In the genomic region with DNA sequence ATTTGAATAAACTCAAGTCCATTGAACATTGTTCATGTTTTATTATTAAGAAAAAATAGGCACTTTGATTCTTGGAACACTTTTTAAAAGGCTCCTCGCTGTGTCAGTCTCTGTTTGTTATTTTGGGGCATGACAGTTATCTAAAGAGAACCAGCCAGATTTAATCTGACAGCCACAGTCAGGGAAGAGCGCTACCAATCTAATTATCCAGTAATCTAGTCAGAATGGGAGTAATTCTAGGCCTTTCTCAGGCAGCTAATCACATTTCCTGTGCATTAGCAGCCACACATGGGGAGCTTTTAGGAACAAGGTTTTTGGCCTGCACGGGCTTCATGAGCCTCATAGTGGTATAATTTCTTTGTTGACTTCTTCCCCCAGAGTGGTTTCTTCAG, we compare ENCODE assay signal across 18 cellular contexts.
A peak's percentile ranks its signal among the peaks of the same experiment; 100 is the strongest.
DNase-seq lines count a peak whose midpoint lies in the region; ATAC-seq and TF ChIP-seq lines count a peak whose summit lies in the region.
"Had no signal": no experiment of that assay in that cellular context is flagged by ENCODE, and none has a peak within 500 bp of the region (broad histone marks: within the 10 kb centered on the region; RNA-seq: fewer than 3 reads in every experiment).

No MANE protein-coding gene starts in this region.

- TF ChIP-seq CTCF in A673 (conservative IDR thresholded peaks at IDR 0.05; ENCODE audit: low read depth, low read length) = no peak
- no peak for TF ChIP-seq CTCF in gastroesophageal sphincter (IDR thresholded peaks at IDR 0.05)

- peak; percentile 95 for DNase-seq in A673 (ENCODE audit: low spot score)
- DNase-seq in NCI-H69 (lab: John Stamatoyannopoulos, UW) = peak; percentile 15
- no peak for DNase-seq in trophoblast cell
- DNase-seq in globus pallidus (ENCODE audit: low spot score) = no peak
- no peak for DNase-seq in activated CD4-positive, alpha-beta memory T cell treated with anti-CD3 and anti-CD28 coated beads, Interleukin-2, amount 10 ng/mL, durations not matched to agents 7 days and 5 days
- no peak for DNase-seq in activated T-cell treated with anti-CD3 and anti-CD28 coated beads, Interleukin-2, amount 50 U/mL, for 48 hours
- DNase-seq in hippocampal formation (lab: John Stamatoyannopoulos, UW) = no peak
- DNase-seq: activated naive CD8-positive, alpha-beta T cell treated with anti-CD3 and anti-CD28 coated beads for 36 hours; DMS153; KG1; left lung; NCI-H510A treated with DMSO at 0.1 percent for 48 hours; stimulated activated naive CD4-positive, alpha-beta T cell; T-cell had no signal

- H3K27me3 ChIP-seq in A673 (replicated peaks; ENCODE audit: insufficient read depth, low read depth, low read length, poor library complexity) (peaks cover 20% of the 10 kb centered on the region), gastroesophageal sphincter (no peaks in the 10 kb centered on the region), trophoblast cell (ENCODE audit: insufficient read depth, low read length) (no peaks in the 10 kb centered on the region)
- H3K27me3 ChIP-seq: left lung had no signal

- H3K36me3 Mint-ChIP-seq in activated CD4-positive, alpha-beta memory T cell treated with anti-CD3 and anti-CD28 coated beads, Interleukin-2, amount 10 ng/mL, durations not matched to agents 7 days and 5 days (ENCODE audit: low read depth) = no peaks in the 10 kb centered on the region
- H3K36me3 Mint-ChIP-seq: activated naive CD8-positive, alpha-beta T cell treated with anti-CD3 and anti-CD28 coated beads for 36 hours; natural killer cell treated with Interleukin-12 subunit alpha and Interleukin-12 subunit beta and Interleukin-15 and Interleukin-18, amount 100 ng/mL, for 72 hours; T-cell had no signal

- H3K79me1 ChIP-seq in trophoblast cell (ENCODE audit: low read length) = no peaks in the 10 kb centered on the region

- H3K4me3 Mint-ChIP-seq in activated CD4-positive, alpha-beta memory T cell treated with anti-CD3 and anti-CD28 coated beads, Interleukin-2, amount 10 ng/mL, durations not matched to agents 7 days and 5 days = no peak overlapping the region
- H3K4me3 Mint-ChIP-seq: activated naive CD8-positive, alpha-beta T cell treated with anti-CD3 and anti-CD28 coated beads for 36 hours; natural killer cell treated with Interleukin-12 subunit alpha and Interleukin-12 subunit beta and Interleukin-15 and Interleukin-18, amount 100 ng/mL, for 72 hours; T-cell had no signal

- H3K79me2 ChIP-seq in trophoblast cell (ENCODE audit: control insufficient read depth, insufficient read depth, low read length, poor library complexity) = no peaks in the 10 kb centered on the region

- no peak for ATAC-seq in gastroesophageal sphincter
- ATAC-seq: activated CD4-positive, CD25-positive, alpha-beta regulatory T cell treated with anti-CD3 and anti-CD28 coated beads, Interleukin-2, amount 50 U/mL, for 24 hours; natural killer cell treated with Interleukin-12 subunit alpha and Interleukin-12 subunit beta and Interleukin-15 and Interleukin-18, amount 100 ng/mL, for 72 hours; T-cell had no signal

- H3K4me3 ChIP-seq in A673 (ENCODE audit: low read depth, low read length, poor library complexity, severe bottlenecking) (no peak overlapping the region), gastroesophageal sphincter (no peak overlapping the region), trophoblast cell (ENCODE audit: low read depth, low read length) (no peak overlapping the region)
- H3K4me3 ChIP-seq: left lung, skin epidermis had no signal

- no peak for TF ChIP-seq POLR2A in gastroesophageal sphincter (IDR thresholded peaks at IDR 0.05)

- H3K14ac ChIP-seq in trophoblast cell (ENCODE audit: low read length) = no peak overlapping the region

- H3K9me3 ChIP-seq in A673 (ENCODE audit: low read depth, low read length, poor library complexity, severe bottlenecking) (no peaks in the 10 kb centered on the region), gastroesophageal sphincter (no peaks in the 10 kb centered on the region), trophoblast cell (ENCODE audit: insufficient read depth, low read depth, low read length) (no peaks in the 10 kb centered on the region)
- H3K9me3 ChIP-seq: left lung had no signal

- no peak overlapping the region for H2AK5ac ChIP-seq in trophoblast cell (ENCODE audit: low read length)

- H3K27me3 Mint-ChIP-seq in activated CD4-positive, alpha-beta memory T cell treated with anti-CD3 and anti-CD28 coated beads, Interleukin-2, amount 10 ng/mL, durations not matched to agents 7 days and 5 days = no peaks in the 10 kb centered on the region
- H3K27me3 Mint-ChIP-seq: natural killer cell treated with Interleukin-12 subunit alpha and Interleukin-12 subunit beta and Interleukin-15 and Interleukin-18, amount 100 ng/mL, for 72 hours; T-cell had no signal

- H3K4ac ChIP-seq in trophoblast cell (ENCODE audit: low read depth, low read length) = no peak overlapping the region

- H3K9me3 Mint-ChIP-seq in activated CD4-positive, alpha-beta memory T cell treated with anti-CD3 and anti-CD28 coated beads, Interleukin-2, amount 10 ng/mL, durations not matched to agents 7 days and 5 days = peaks cover 3% of the 10 kb centered on the region
- H3K9me3 Mint-ChIP-seq: activated naive CD8-positive, alpha-beta T cell treated with anti-CD3 and anti-CD28 coated beads for 36 hours had no signal

- POLR2A ChIA-PET in A673 (lab: Charles Lee; ENCODE audit: low non-redundant PET) = interaction anchor here (0.7 kb wide), 1 partner anchor 45 kb away, joined by 3 read pairs; no protein-coding TSS in a partner anchor
- POLR2A ChIA-PET in activated CD4-positive, alpha-beta memory T cell treated with anti-CD3 and anti-CD28 coated beads, Interleukin-2, amount 10 ng/mL, durations not matched to agents 7 days and 5 days (lab: Charles Lee) = no interaction called here

- no peak overlapping the region for H2BK12ac ChIP-seq in trophoblast cell (ENCODE audit: low read length)

- H3K27ac ChIP-seq in A673 (ENCODE audit: low read depth, low read length, poor library complexity, severe bottlenecking) (no peak overlapping the region), gastroesophageal sphincter (peak overlapping the region; percentile 22 to 43 (median 41)), trophoblast cell (ENCODE audit: low read depth, low read length) (no peak overlapping the region)
- H3K27ac ChIP-seq: left lung had no signal

- H3K36me3 ChIP-seq in A673 (ENCODE audit: insufficient read depth, low read length, poor library complexity, severe bottlenecking) = no peaks in the 10 kb centered on the region
- no peaks in the 10 kb centered on the region for H3K36me3 ChIP-seq in gastroesophageal sphincter
- H3K36me3 ChIP-seq in trophoblast cell (ENCODE audit: control insufficient read depth in 1 of 2, insufficient read depth in 2 of 2, low read length in 2 of 2) = no peaks in the 10 kb centered on the region
- H3K36me3 ChIP-seq: left lung had no signal

- no peak overlapping the region for H3K18ac ChIP-seq in trophoblast cell (ENCODE audit: low read length)

- no peak overlapping the region for H2AFZ ChIP-seq in trophoblast cell (ENCODE audit: insufficient read depth, low read length, poor library complexity)

- no peak overlapping the region for H2BK120ac ChIP-seq in trophoblast cell (ENCODE audit: insufficient read depth, low read length, poor library complexity)

- H2BK5ac ChIP-seq in trophoblast cell (ENCODE audit: low read depth, low read length, poor library complexity) = no peak overlapping the region

- peaks cover 33% of the 10 kb centered on the region for H3K4me1 ChIP-seq in A673 (ENCODE audit: insufficient read depth, low read length, poor library complexity, severe bottlenecking)
- peaks cover 0 to 28% (median 5%) of the 10 kb centered on the region in 3 donors for H3K4me1 ChIP-seq in gastroesophageal sphincter
- peaks cover 0 to 7% of the 10 kb centered on the region in 2 experiments for H3K4me1 ChIP-seq in trophoblast cell (ENCODE audit: control insufficient read depth in 1 of 2, insufficient read depth in 2 of 2, low read length in 2 of 2)
- H3K4me1 ChIP-seq: left lung had no signal

- no peak for TF ChIP-seq EP300 in gastroesophageal sphincter (IDR thresholded peaks at IDR 0.05)

- CTCF ChIA-PET in A673 (lab: Charles Lee) = no interaction called here
- CTCF ChIA-PET in activated CD4-positive, alpha-beta memory T cell treated with anti-CD3 and anti-CD28 coated beads, Interleukin-2, amount 10 ng/mL, durations not matched to agents 7 days and 5 days (lab: Charles Lee) = no interaction called here

- H3K4me2 ChIP-seq in trophoblast cell (ENCODE audit: low read length) = no peak overlapping the region

- H3K23ac ChIP-seq in trophoblast cell (ENCODE audit: low read length) = no peak overlapping the region

- intact Hi-C loops in A673 (cut with micrococcal nuclease; ENCODE audit: unreplicated experiment) = loop anchor here (1.0 to 5.0 kb wide), 4 partner anchors 86 to 361 kb away; a partner anchor contains a TSS

- peak overlapping the region; percentile 38 for H4K8ac ChIP-seq in trophoblast cell (ENCODE audit: low read depth, low read length)

- BruUV-seq in A673 (replicated peaks; lab: Mats Ljungman, UMichigan) = no TSS peak

- no peaks in the 10 kb centered on the region for H3K4me1 Mint-ChIP-seq in activated CD4-positive, alpha-beta memory T cell treated with anti-CD3 and anti-CD28 coated beads, Interleukin-2, amount 10 ng/mL, durations not matched to agents 7 days and 5 days
- H3K4me1 Mint-ChIP-seq: activated naive CD8-positive, alpha-beta T cell treated with anti-CD3 and anti-CD28 coated beads for 36 hours; T-cell had no signal

- no peak overlapping the region for H4K91ac ChIP-seq in trophoblast cell (ENCODE audit: low read depth, low read length)

- H3K9ac ChIP-seq in trophoblast cell (ENCODE audit: low read length) = no peak overlapping the region

- H3K27ac Mint-ChIP-seq in activated CD4-positive, alpha-beta memory T cell treated with anti-CD3 and anti-CD28 coated beads, Interleukin-2, amount 10 ng/mL, durations not matched to agents 7 days and 5 days = no peak overlapping the region
- H3K27ac Mint-ChIP-seq: activated naive CD8-positive, alpha-beta T cell treated with anti-CD3 and anti-CD28 coated beads for 36 hours; natural killer cell treated with Interleukin-12 subunit alpha and Interleukin-12 subunit beta and Interleukin-15 and Interleukin-18, amount 100 ng/mL, for 72 hours; T-cell had no signal

- H4K12ac ChIP-seq in trophoblast cell (ENCODE audit: low read depth, low read length) = no peak overlapping the region

- WGBS in gastroesophageal sphincter (ENCODE audit: low coverage in 1 of 2), 2 donors = 70 to 81% methylated on average over 2 to 3 of the region's 3 CpGs
- WGBS in trophoblast cell (ENCODE audit: extremely low coverage, insufficient coverage, insufficient read length) = no CpG with 5 or more reads among the region's 3 CpGs

Comparison
In these comparisons a context has a peak if more than half of its experiments do, and no peak if none do; other contexts are left out.
1. DNase-seq: peak in A673 (single experiment) and NCI-H69 (single experiment); none in trophoblast cell (0 of 2), globus pallidus (single experiment), activated CD4-positive, alpha-beta memory T cell treated with anti-CD3 and anti-CD28 coated beads, Interleukin-2, amount 10 ng/mL, durations not matched to agents 7 days and 5 days (single experiment), activated T-cell treated with anti-CD3 and anti-CD28 coated beads, Interleukin-2, amount 50 U/mL, for 48 hours (0 of 2) and hippocampal formation (0 of 2).
2. H3K27ac ChIP-seq: peak in gastroesophageal sphincter (4 of 4); none in A673 (single experiment) and trophoblast cell (single experiment).